16 cellular contexts compared by ENCODE assay signal in genomic region chr18:44840053-44840826, GRCh38.
A peak's percentile ranks its signal among the peaks of the same experiment; 100 is the strongest.
DNase-seq lines count a peak whose midpoint lies in the region; ATAC-seq and TF ChIP-seq lines count a peak whose summit lies in the region.
"Had no signal": no experiment of that assay in that cellular context is flagged by ENCODE, and none has a peak within 500 bp of the region (broad histone marks: within the 10 kb centered on the region; RNA-seq: fewer than 3 reads in every experiment).

No MANE protein-coding gene starts in this region.

- peak overlapping the region in 1 of 3 experiments; percentile 6 for H3K4me3 Mint-ChIP-seq in nephron
- no peak overlapping the region for H3K4me3 Mint-ChIP-seq in CD8-positive, alpha-beta T cell

- H3K27ac Mint-ChIP-seq in nephron = peak overlapping the region; percentile 34 to 92 (median 36)
- no peak overlapping the region for H3K27ac Mint-ChIP-seq in CD8-positive, alpha-beta T cell

- H3K27me3 Mint-ChIP-seq in nephron (ENCODE audit: low read depth) = no peaks in the 10 kb centered on the region
- H3K27me3 Mint-ChIP-seq in CD8-positive, alpha-beta T cell (ENCODE audit: low read depth) = no peaks in the 10 kb centered on the region
- H3K27me3 Mint-ChIP-seq: effector memory CD8-positive, alpha-beta T cell had no signal

- H3K9me3 ChIP-seq in CD8-positive, alpha-beta T cell (ENCODE audit: low read length) = no peaks in the 10 kb centered on the region
- H3K9me3 ChIP-seq: heart left ventricle, uterus had no signal

- DNase-seq in COR-L47 (lab: John Stamatoyannopoulos, UW) (peak; percentile 51), NCI-H1092 (lab: John Stamatoyannopoulos, UW) (peak; percentile 18), RPMI7951 (ENCODE audit: low read depth) (peak; percentile 16)
- DNase-seq in activated CD8-positive, alpha-beta memory T cell treated with anti-CD3 and anti-CD28 coated beads, Interleukin-2, amount 50 U/mL, for 4 hours = no peak
- no peak for DNase-seq in CD8-positive, alpha-beta T cell
- DNase-seq: activated naive CD4-positive, alpha-beta T cell; effector memory CD8-positive, alpha-beta T cell; IMR-90; kidney glomerular epithelial cell; stimulated activated CD4-positive, alpha-beta T cell treated with anti-CD3 and anti-CD28 coated beads, Interleukin-2, amount 100 ng/mL, for 48 hours had no signal

- H3K27ac ChIP-seq in CD8-positive, alpha-beta T cell (ENCODE audit: low read depth, low read length) = no peak overlapping the region

- intact Hi-C loops in CD8-positive, alpha-beta T cell (cut with DNase I, micrococcal nuclease) = no loop called here

- H3K27me3 ChIP-seq in CD8-positive, alpha-beta T cell (ENCODE audit: insufficient read depth, low read length) = no peaks in the 10 kb centered on the region
- H3K27me3 ChIP-seq: BLaER1, heart left ventricle, uterus had no signal

- ATAC-seq in CD8-positive, alpha-beta T cell = no peak
- ATAC-seq in GM21381 (IDR thresholded peaks at IDR 0.05; ENCODE audit: unreplicated experiment) (no peak), GM18861 (IDR thresholded peaks at IDR 0.05; ENCODE audit: unreplicated experiment) (no peak)

- no peaks in the 10 kb centered on the region for H3K9me3 Mint-ChIP-seq in nephron
- no peaks in the 10 kb centered on the region for H3K9me3 Mint-ChIP-seq in CD8-positive, alpha-beta T cell
- H3K9me3 Mint-ChIP-seq: effector memory CD8-positive, alpha-beta T cell had no signal

- peaks cover 11% of the 10 kb centered on the region for H3K4me1 ChIP-seq in CD8-positive, alpha-beta T cell (ENCODE audit: insufficient read depth, low read length)

- no peak for TF ChIP-seq CTCF in nephron (IDR thresholded peaks at IDR 0.05; ENCODE audit: unreplicated experiment in 3 of 3)
- TF ChIP-seq CTCF in CD8-positive, alpha-beta T cell (IDR thresholded peaks at IDR 0.05) = no peak

- H3K36me3 ChIP-seq in CD8-positive, alpha-beta T cell (ENCODE audit: insufficient read depth, low read length) = no peaks in the 10 kb centered on the region
- H3K36me3 ChIP-seq: BLaER1, heart left ventricle, uterus had no signal

- peaks cover 67% of the 10 kb centered on the region for H3K4me1 Mint-ChIP-seq in nephron
- H3K4me1 Mint-ChIP-seq in CD8-positive, alpha-beta T cell (ENCODE audit: low read depth) = peaks cover 10% of the 10 kb centered on the region

- CTCF ChIA-PET in CD8-positive, alpha-beta T cell (lab: Charles Lee) = no interaction called here

- no peak overlapping the region for H3K4me3 ChIP-seq in CD8-positive, alpha-beta T cell (ENCODE audit: low read depth, low read length)
- H3K4me3 ChIP-seq: BLaER1, heart left ventricle, uterus had no signal

- H3K36me3 Mint-ChIP-seq in nephron (ENCODE audit: low read depth) = peaks cover 13% of the 10 kb centered on the region
- no peaks in the 10 kb centered on the region for H3K36me3 Mint-ChIP-seq in CD8-positive, alpha-beta T cell

- POLR2A ChIA-PET in CD8-positive, alpha-beta T cell (lab: Charles Lee) = no interaction called here

Comparison
In these comparisons a context has a peak if more than half of its experiments do, and no peak if none do; other contexts are left out.
1. DNase-seq: peak in COR-L47 (single experiment), NCI-H1092 (single experiment) and RPMI7951 (single experiment); none in activated CD8-positive, alpha-beta memory T cell treated with anti-CD3 and anti-CD28 coated beads, Interleukin-2, amount 50 U/mL, for 4 hours (single experiment) and CD8-positive, alpha-beta T cell (0 of 7).